In genomic region chr6:24905485-24905884, GRCh38 we compare ENCODE assay signal across 1 cellular context.
A peak's percentile ranks its signal among the peaks of the same experiment; 100 is the strongest.
TF ChIP-seq lines count a peak whose summit lies in the region.

No MANE protein-coding gene starts in this region.

TF ChIP-seq in Ishikawa, 13 proteins besides CTCF, POLR2A, EP300 and RAD21 (continued from another document):
- TF ChIP-seq USF1 (IDR thresholded peaks at IDR 0.05) (0 out of 2 replicates have a peak, but pooled peaks have one; percentile 27), TAF1 (IDR thresholded peaks at IDR 0.05; ENCODE audit: low read depth) (no peak), CEBPB (IDR thresholded peaks at IDR 0.05) (no peak)
